In the genomic region with DNA sequence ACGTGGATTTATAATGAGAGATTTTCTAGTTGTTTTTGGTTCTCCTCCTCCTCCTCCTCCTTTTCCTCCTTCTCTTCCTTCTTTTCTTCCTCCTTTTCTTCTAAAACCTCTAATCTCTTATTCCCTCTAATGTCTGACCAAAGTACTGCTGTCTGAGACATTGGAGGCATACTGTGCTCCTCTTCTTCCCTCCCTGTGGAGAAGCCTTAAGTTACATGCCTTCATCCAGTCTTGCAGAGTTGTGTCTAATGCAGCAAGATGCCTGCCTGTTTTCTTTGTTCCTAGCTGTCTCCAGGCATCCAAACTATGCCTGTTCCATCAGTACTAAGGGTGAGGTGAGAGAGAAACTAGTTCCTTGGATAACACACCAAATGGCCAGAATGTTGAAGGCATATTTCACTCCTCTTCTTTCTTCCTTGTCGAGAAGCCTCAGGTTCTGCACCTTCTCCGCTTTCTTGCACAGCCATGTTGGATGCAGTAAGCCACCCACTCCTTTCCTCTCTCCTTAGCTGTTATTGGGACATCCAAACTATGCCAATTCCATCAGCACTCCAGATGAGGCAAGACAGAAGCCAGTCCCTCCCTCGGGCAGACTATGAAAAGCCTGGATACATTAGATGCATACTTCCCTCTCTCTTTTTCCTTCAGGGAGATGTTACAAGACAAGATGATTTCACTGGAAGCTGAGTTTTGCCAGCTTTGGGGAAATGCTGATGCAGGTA, we compare ENCODE assay signal across 22 cellular contexts.
DNase-seq lines count a peak whose midpoint lies in the region; ATAC-seq and TF ChIP-seq lines count a peak whose summit lies in the region.
"Had no signal": no experiment of that assay in that cellular context is flagged by ENCODE, and none has a peak within 500 bp of the region (broad histone marks: within the 10 kb centered on the region; RNA-seq: fewer than 3 reads in every experiment).

No MANE protein-coding gene starts in this region.

- H4K20me1 ChIP-seq in HCT116 (ENCODE audit: insufficient read depth), result no peaks in the 10 kb centered on the region
- no peaks in the 10 kb centered on the region for H4K20me1 ChIP-seq in smooth muscle cell (ENCODE audit: low read depth)

- no peaks in the 10 kb centered on the region for H3F3A ChIP-seq in smooth muscle cell (ENCODE audit: low read depth)

- no peak overlapping the region for H4K5ac ChIP-seq in mesendoderm (ENCODE audit: low read length)

- no peaks in the 10 kb centered on the region for H3K79me2 ChIP-seq in HCT116 (ENCODE audit: insufficient read depth, low read length)
- no peaks in the 10 kb centered on the region for H3K79me2 ChIP-seq in mesendoderm (ENCODE audit: control insufficient read depth, insufficient read depth, low read length)
- H3K79me2 ChIP-seq in smooth muscle cell (ENCODE audit: low read depth), result no peaks in the 10 kb centered on the region

- TF ChIP-seq CTCF in HCT116 (IDR thresholded peaks at IDR 0.05 in 2 of 3, conservative IDR thresholded peaks at IDR 0.05 in 1 of 3; ENCODE audit: borderline replicate concordance in 1 of 3, insufficient read depth in 1 of 3, low read depth in 2 of 3, low read length in 2 of 3) (no peak), smooth muscle cell (IDR thresholded peaks at IDR 0.05; ENCODE audit: borderline replicate concordance, insufficient read depth, poor library complexity, severe bottlenecking) (no peak)

- no peak overlapping the region for H2BK5ac ChIP-seq in mesendoderm (ENCODE audit: low read length)

- no peak overlapping the region for H2BK15ac ChIP-seq in mesendoderm (replicated peaks; ENCODE audit: low read depth)

- no peak for TF ChIP-seq RAD21 in HCT116 (IDR thresholded peaks at IDR 0.05; ENCODE audit: low read depth)

- H4K8ac ChIP-seq in mesendoderm (ENCODE audit: low read depth, low read length), result no peak overlapping the region

- H3K4me2 ChIP-seq in HCT116 (ENCODE audit: low read length) (no peak overlapping the region), mesendoderm (ENCODE audit: low read length) (no peak overlapping the region), smooth muscle cell (no peak overlapping the region)
- H3K4me2 ChIP-seq: SK-N-SH had no signal

- intact Hi-C loops in HCT116 (cut with micrococcal nuclease), result no loop called here

- BruUV-seq in HCT116 (replicated peaks; lab: Mats Ljungman, UMichigan), result no TSS peak

- no peaks in the 10 kb centered on the region for H3K27me3 ChIP-seq in HCT116 (ENCODE audit: insufficient read depth, low read length)
- no peaks in the 10 kb centered on the region for H3K27me3 ChIP-seq in mesendoderm (ENCODE audit: insufficient read depth, low read length, poor library complexity)
- H3K27me3 ChIP-seq in smooth muscle cell (ENCODE audit: low read depth), result no peaks in the 10 kb centered on the region
- H3K27me3 ChIP-seq: MG63, Peyer's patch had no signal

- H3K4ac ChIP-seq in mesendoderm (ENCODE audit: low read depth, low read length), result no peak overlapping the region

- CTCF ChIA-PET in HCT116 (lab: Charles Lee), result no interaction called here

- H3K23ac ChIP-seq in mesendoderm (ENCODE audit: low read length), result no peak overlapping the region

- no peaks in the 10 kb centered on the region for H3K79me1 ChIP-seq in mesendoderm (ENCODE audit: low read length)

- H3K27ac ChIP-seq in HCT116 (ENCODE audit: low read depth, low read length) (no peak overlapping the region), mesendoderm (ENCODE audit: low read depth, low read length) (no peak overlapping the region), smooth muscle cell (ENCODE audit: low read depth) (no peak overlapping the region)
- H3K27ac ChIP-seq: C4-2B, Peyer's patch had no signal

- no peak for TF ChIP-seq POLR2A in HCT116 (IDR thresholded peaks at IDR 0.05; ENCODE audit: borderline replicate concordance, extremely low read depth, insufficient read depth, insufficient read length)

- RAD21 ChIA-PET in HCT116 (lab: Charles Lee; ENCODE audit: low non-redundant PET in 1 of 2, low total read pairs in 2 of 2, uncharacterized antibody in 2 of 2, unreplicated experiment in 2 of 2), result no interaction called here

- H3K56ac ChIP-seq in mesendoderm (ENCODE audit: low read length), result no peak overlapping the region

- no peak overlapping the region for H2AK5ac ChIP-seq in mesendoderm (ENCODE audit: low read length)

- H3K9ac ChIP-seq in HCT116 (ENCODE audit: low read length) (no peak overlapping the region), mesendoderm (ENCODE audit: low read length) (no peak overlapping the region), smooth muscle cell (ENCODE audit: low read depth) (no peak overlapping the region)
- H3K9ac ChIP-seq: SK-N-SH had no signal

- H3K9me3 ChIP-seq in HCT116 (ENCODE audit: control insufficient read depth in 1 of 2, insufficient read depth in 1 of 2, low read depth in 1 of 2, low read length in 2 of 2) (no peaks in the 10 kb centered on the region), smooth muscle cell (replicated peaks; ENCODE audit: low read depth) (no peaks in the 10 kb centered on the region)
- H3K9me3 ChIP-seq: Caco-2, HAP-1, MG63, Peyer's patch, SK-N-SH had no signal

- POLR2A ChIA-PET in HCT116 (lab: Charles Lee), result no interaction called here

- DNase-seq in HCT116 (ENCODE audit: low read depth, low spot score) (no peak), amniotic epithelial cell (ENCODE audit: low read depth) (peak; percentile 9), mesendoderm (peak; percentile 40), smooth muscle cell (lab: John Stamatoyannopoulos, UW; ENCODE audit: unreplicated experiment) (no peak), NCI-H2227 (lab: John Stamatoyannopoulos, UW; ENCODE audit: unreplicated experiment) (no peak)
- DNase-seq in stimulated activated naive CD4-positive, alpha-beta T cell treated with Interleukin-2 at 50 U/mL for 16 hours (lab: John Stamatoyannopoulos, UW), result no peak
- DNase-seq in stimulated activated naive CD4-positive, alpha-beta T cell (lab: John Stamatoyannopoulos, UW), result no peak
- DNase-seq: Caco-2; CD8-positive, alpha-beta T cell; DMS 273 treated with DMSO at 0.1 percent for 48 hours; DMS79; KBM-7; MG63; NCI-H1105 treated with DMSO at 0.1 percent for 48 hours; NCI-H146; NCI-H1930; NCI-H69; Peyer's patch; SK-N-SH had no signal

- ATAC-seq in HCT116, result no peak
- ATAC-seq in GM21717 (IDR thresholded peaks at IDR 0.05; ENCODE audit: unreplicated experiment), result no peak
- ATAC-seq: CD8-positive, alpha-beta T cell had no signal

- H3K9me2 ChIP-seq in HCT116 (ENCODE audit: insufficient read depth), result no peaks in the 10 kb centered on the region; the same call in 1 of the 2 replicates
- H3K9me2 ChIP-seq: SK-N-SH had no signal

- no peaks in the 10 kb centered on the region for H3K36me3 ChIP-seq in HCT116 (ENCODE audit: control insufficient read depth in 1 of 2, insufficient read depth in 2 of 2, low read length in 2 of 2)
- no peaks in the 10 kb centered on the region for H3K36me3 ChIP-seq in mesendoderm (ENCODE audit: control insufficient read depth, insufficient read depth, low read length)
- H3K36me3 ChIP-seq in smooth muscle cell (ENCODE audit: low read depth), result no peaks in the 10 kb centered on the region
- H3K36me3 ChIP-seq: HAP-1, MG63, Peyer's patch had no signal

- H2AFZ ChIP-seq in HCT116 (ENCODE audit: low read depth, low read length, poor library complexity, severe bottlenecking) (peak overlapping the region; percentile 47), smooth muscle cell (ENCODE audit: low read depth) (peak overlapping the region; percentile 41)

- H3K4me1 ChIP-seq in HCT116 (ENCODE audit: control insufficient read depth in 1 of 2, insufficient read depth in 2 of 2, low read length in 2 of 2) (no peaks in the 10 kb centered on the region), mesendoderm (ENCODE audit: control insufficient read depth, low read depth, low read length) (no peaks in the 10 kb centered on the region), smooth muscle cell (ENCODE audit: low read depth) (no peaks in the 10 kb centered on the region)
- H3K4me1 ChIP-seq: Caco-2, HAP-1, Peyer's patch had no signal

- WGBS in mesendoderm (ENCODE audit: extremely low coverage, insufficient coverage, low lambda C conversion rate), result no CpG with 5 or more reads among the region's 4 CpGs
- WGBS in smooth muscle cell (ENCODE audit: low lambda C conversion rate), result 79% methylated on average over 4 of the region's 4 CpGs

- H2BK120ac ChIP-seq in mesendoderm (ENCODE audit: low read depth, low read length), result no peak overlapping the region

- H3K4me3 ChIP-seq in HCT116 (replicated peaks in 1 of 2; ENCODE audit: low read depth in 1 of 2, low read length in 2 of 2) (no peak overlapping the region), mesendoderm (ENCODE audit: low read length) (no peak overlapping the region), smooth muscle cell (no peak overlapping the region)
- H3K4me3 ChIP-seq: HAP-1, MG63, Peyer's patch had no signal

- no peak overlapping the region for H3K18ac ChIP-seq in mesendoderm (ENCODE audit: low read length)

TF ChIP-seq in HCT116, 20 proteins besides CTCF, POLR2A, EP300 and RAD21 (continues in another document):
- TF ChIP-seq SIN3A (IDR thresholded peaks at IDR 0.05; ENCODE audit: low read depth) (no peak), EZH2phosphoT487 (IDR thresholded peaks at IDR 0.05; ENCODE audit: borderline replicate concordance) (no peak), ZFX (IDR thresholded peaks at IDR 0.05) (no peak), POLR2AphosphoS5 (IDR thresholded peaks at IDR 0.05; ENCODE audit: low read depth, low read length) (no peak), FOSL1 (IDR thresholded peaks at IDR 0.05; ENCODE audit: low read depth) (no peak), CEBPB (IDR thresholded peaks at IDR 0.05; ENCODE audit: low read depth) (no peak), ZNF274 (IDR thresholded peaks at IDR 0.05; ENCODE audit: low read depth, low read length) (no peak)
- TF ChIP-seq, protein P1, sequence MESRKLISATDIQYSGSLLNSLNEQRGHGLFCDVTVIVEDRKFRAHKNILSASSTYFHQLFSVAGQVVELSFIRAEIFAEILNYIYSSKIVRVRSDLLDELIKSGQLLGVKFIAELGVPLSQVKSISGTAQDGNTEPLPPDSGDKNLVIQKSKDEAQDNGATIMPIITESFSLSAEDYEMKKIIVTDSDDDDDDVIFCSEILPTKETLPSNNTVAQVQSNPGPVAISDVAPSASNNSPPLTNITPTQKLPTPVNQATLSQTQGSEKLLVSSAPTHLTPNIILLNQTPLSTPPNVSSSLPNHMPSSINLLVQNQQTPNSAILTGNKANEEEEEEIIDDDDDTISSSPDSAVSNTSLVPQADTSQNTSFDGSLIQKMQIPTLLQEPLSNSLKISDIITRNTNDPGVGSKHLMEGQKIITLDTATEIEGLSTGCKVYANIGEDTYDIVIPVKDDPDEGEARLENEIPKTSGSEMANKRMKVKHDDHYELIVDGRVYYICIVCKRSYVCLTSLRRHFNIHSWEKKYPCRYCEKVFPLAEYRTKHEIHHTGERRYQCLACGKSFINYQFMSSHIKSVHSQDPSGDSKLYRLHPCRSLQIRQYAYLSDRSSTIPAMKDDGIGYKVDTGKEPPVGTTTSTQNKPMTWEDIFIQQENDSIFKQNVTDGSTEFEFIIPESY (IDR thresholded peaks at IDR 0.05; ENCODE audit: extremely low read depth, insufficient replicate concordance, low read length), result no peak
- TF ChIP-seq, protein P2, sequence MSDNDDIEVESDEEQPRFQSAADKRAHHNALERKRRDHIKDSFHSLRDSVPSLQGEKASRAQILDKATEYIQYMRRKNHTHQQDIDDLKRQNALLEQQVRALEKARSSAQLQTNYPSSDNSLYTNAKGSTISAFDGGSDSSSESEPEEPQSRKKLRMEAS (IDR thresholded peaks at IDR 0.05), result no peak

Comparison
In these comparisons a context has a peak if more than half of its experiments do, and no peak if none do; other contexts are left out.
1. DNase-seq: peak in amniotic epithelial cell (single experiment) and mesendoderm (single experiment); none in HCT116 (single experiment), smooth muscle cell (single experiment), NCI-H2227 (single experiment), stimulated activated naive CD4-positive, alpha-beta T cell treated with Interleukin-2 at 50 U/mL for 16 hours (single experiment) and stimulated activated naive CD4-positive, alpha-beta T cell (0 of 6).